Comparison of ENCODE assay signal across 1 cellular context in genomic region chr19:17129377-17129776, GRCh38.
TF ChIP-seq lines count a peak whose summit lies in the region.

No MANE protein-coding gene starts in this region.

TF ChIP-seq in GM12878, 131 proteins besides CTCF, POLR2A, EP300 and RAD21:
- TF ChIP-seq CEBPZ (IDR thresholded peaks at IDR 0.05; ENCODE audit: low read depth, low read length) (no peak), CHD2 (IDR thresholded peaks at IDR 0.05; ENCODE audit: borderline replicate concordance, low read depth, low read length) (no peak)
TF ChIP-seq in GM12878: peak in this region for 0.
